9 cellular contexts compared by ENCODE assay signal in genomic region chr7:2645274-2645868, GRCh38. TPM values are rescaled to one million over a fixed set of nuclear protein-coding genes. Genes with fewer than 3 reads are reported as not detected.
DNase-seq lines count a peak whose midpoint lies in the region; ATAC-seq and TF ChIP-seq lines count a peak whose summit lies in the region.
"Had no signal": no experiment of that assay in that cellular context is flagged by ENCODE, and none has a peak within 500 bp of the region (broad histone marks: within the 10 kb centered on the region; RNA-seq: fewer than 3 reads in every experiment).

No MANE protein-coding gene starts in this region.

- intact Hi-C loops in MCF 10A (cut with micrococcal nuclease), result no loop called here
- intact Hi-C loops in Right ventricle myocardium inferior (cut with DNase I), result no loop called here

- DNase-seq in SK-MEL-5 (ENCODE audit: low read depth, low spot score) (peak; percentile 52), glutamatergic neuron (no peak), MCF 10A (ENCODE audit: unreplicated experiment) (no peak), ACHN (no peak), Right ventricle myocardium inferior (ENCODE audit: missing footprints) (no peak)

- H3K9me3 Mint-ChIP-seq in glutamatergic neuron (ENCODE audit: unreplicated experiment) (peaks cover under 1% of the 10 kb centered on the region), MCF 10A (ENCODE audit: unreplicated experiment) (no peaks in the 10 kb centered on the region)

- H3K36me3 Mint-ChIP-seq in glutamatergic neuron (ENCODE audit: unreplicated experiment), result no peaks in the 10 kb centered on the region
- peaks cover 3% of the 10 kb centered on the region for H3K36me3 Mint-ChIP-seq in MCF 10A (ENCODE audit: insufficient read depth, unreplicated experiment)

- H3K27ac Mint-ChIP-seq in glutamatergic neuron (ENCODE audit: unreplicated experiment), result peak overlapping the region; percentile 33
- no peak overlapping the region for H3K27ac Mint-ChIP-seq in MCF 10A (ENCODE audit: low read depth, unreplicated experiment)

- H3K27me3 Mint-ChIP-seq in glutamatergic neuron (ENCODE audit: unreplicated experiment), result peaks cover 1% of the 10 kb centered on the region
- H3K27me3 Mint-ChIP-seq in MCF 10A (ENCODE audit: insufficient read depth, unreplicated experiment), result no peaks in the 10 kb centered on the region

- peaks cover 12% of the 10 kb centered on the region for H3K4me1 Mint-ChIP-seq in glutamatergic neuron (ENCODE audit: low read depth, unreplicated experiment)
- H3K4me1 Mint-ChIP-seq in MCF 10A (ENCODE audit: insufficient read depth, unreplicated experiment), result no peaks in the 10 kb centered on the region

- ATAC-seq in GM18861 (IDR thresholded peaks at IDR 0.05; ENCODE audit: unreplicated experiment), result peak; percentile 59
- peak; percentile 49 for ATAC-seq in HG02884 (IDR thresholded peaks at IDR 0.05; ENCODE audit: unreplicated experiment)
- no peak for ATAC-seq in GM19324 (IDR thresholded peaks at IDR 0.05; ENCODE audit: low FRiP score, unreplicated experiment)
- no peak for ATAC-seq in Right ventricle myocardium inferior
- ATAC-seq: left lung had no signal

- BruUV-seq in MCF 10A (replicated peaks; lab: Mats Ljungman, UMichigan), result no TSS peak

- POLR2A ChIA-PET in MCF 10A (lab: Yijun Ruan, JAX), result no interaction called here

- TF ChIP-seq CTCF in glutamatergic neuron (IDR thresholded peaks at IDR 0.05; ENCODE audit: partially characterized antibody, unreplicated experiment), result no peak
- no peak for TF ChIP-seq CTCF in MCF 10A (IDR thresholded peaks at IDR 0.05; ENCODE audit: unreplicated experiment)

- CTCF ChIA-PET in MCF 10A (lab: Yijun Ruan, JAX), result interaction anchor here (0.6 kb wide), 1 partner anchor 37 kb away, joined by 4 read pairs; no protein-coding TSS in a partner anchor

- H3K4me3 Mint-ChIP-seq in glutamatergic neuron (ENCODE audit: unreplicated experiment), result no peak overlapping the region
- H3K4me3 Mint-ChIP-seq in MCF 10A (ENCODE audit: unreplicated experiment), result no peak overlapping the region

- in situ Hi-C loops in SK-MEL-5 (cut with HindIII; ENCODE audit: low pct_unique_long_range_greater_than_20kb, low sequenced_read_pairs), result no loop called here
- in situ Hi-C loops in ACHN (cut with HindIII; ENCODE audit: low pct_ligation_motif_present, low pct_unique_long_range_greater_than_20kb, low sequenced_read_pairs), result no loop called here

RNA-seq across cellular contexts. Expression of gene TTYH3, which starts 13.6 kb away (rescaled TPM):
- 156 and 169 TPM in 2 replicates for total RNA-seq in SK-MEL-5 (2014; rRNA removed; shearing (Covaris generic))
- 1,380 and 1,624 TPM in 2 replicates for polyA plus RNA-seq in SK-MEL-5 (2015; cell fraction: cytosol; rRNA removed)
- 735 and 798 TPM in 2 replicates for polyA plus RNA-seq in SK-MEL-5 (2015; cell fraction: nucleus; rRNA removed)
- total RNA-seq in glutamatergic neuron (ENCODE audit: unreplicated experiment) (324 TPM), MCF 10A (2022) (20.9 and 34.7 TPM in 2 replicates), Right ventricle myocardium inferior (15.8 TPM)

RNA-seq across cellular contexts. Expression of gene AMZ1, which starts 42.6 kb away (rescaled TPM):
- 0.53 and 1.8 TPM in 2 replicates for total RNA-seq in SK-MEL-5 (2014; rRNA removed; shearing (Covaris generic))
- polyA plus RNA-seq in SK-MEL-5 (2015; cell fraction: cytosol; rRNA removed), result 0.77 and 1.1 TPM in 2 replicates
- polyA plus RNA-seq in SK-MEL-5 (2015; cell fraction: nucleus; rRNA removed), result 3.8 and 4.5 TPM in 2 replicates
- 0.15 TPM for total RNA-seq in glutamatergic neuron (ENCODE audit: unreplicated experiment)
- not detected in 2 replicates for total RNA-seq in MCF 10A (2022)
- 0.05 TPM for total RNA-seq in Right ventricle myocardium inferior

Comparison
In these comparisons a context has a peak if more than half of its experiments do, and no peak if none do; other contexts are left out.
1. ATAC-seq: peak in GM18861 (single experiment) and HG02884 (single experiment); none in GM19324 (single experiment) and Right ventricle myocardium inferior (single experiment).